ENCODE assay signal across 8 cellular contexts in genomic region chr16:30183236-30183960, GRCh38. TPM values are rescaled to one million over a fixed set of nuclear protein-coding genes. Genes with fewer than 3 reads are reported as not detected.
DNase-seq lines count a peak whose midpoint lies in the region; ATAC-seq and TF ChIP-seq lines count a peak whose summit lies in the region.

Gene CORO1A (plus strand): TSS chr16:30183602. CDS start chr16:30185210, 1,608 bp downstream.

- H3K27me3 Mint-ChIP-seq in activated naive CD8-positive, alpha-beta T cell treated with anti-CD3 and anti-CD28 coated beads, Interleukin-2, amount 50 U/mL, for 24 hours, result no peaks in the 10 kb centered on the region
- H3K27me3 Mint-ChIP-seq in progenitor cell of endocrine pancreas, result peaks cover 20% of the 10 kb centered on the region

- peaks cover 50% of the 10 kb centered on the region for H3K4me1 ChIP-seq in DND-41 (ENCODE audit: insufficient read depth, low read length)
- H3K4me1 ChIP-seq in GM23248 (ENCODE audit: insufficient read depth), result no peaks in the 10 kb centered on the region
- peaks cover 31% of the 10 kb centered on the region for H3K4me1 ChIP-seq in MM.1S (ENCODE audit: low read length)
- peaks cover 26% of the 10 kb centered on the region for H3K4me1 ChIP-seq in left ventricle myocardium inferior
- peaks cover 5 to 47% (median 25%) of the 10 kb centered on the region in 4 donors for H3K4me1 ChIP-seq in upper lobe of left lung

- H3K9me3 Mint-ChIP-seq in activated naive CD8-positive, alpha-beta T cell treated with anti-CD3 and anti-CD28 coated beads, Interleukin-2, amount 50 U/mL, for 24 hours, result no peaks in the 10 kb centered on the region
- H3K9me3 Mint-ChIP-seq in progenitor cell of endocrine pancreas (ENCODE audit: low read depth), result no peaks in the 10 kb centered on the region

- H3K4me3 Mint-ChIP-seq in activated naive CD8-positive, alpha-beta T cell treated with anti-CD3 and anti-CD28 coated beads, Interleukin-2, amount 50 U/mL, for 24 hours, result peak within 1 kb of the TSS; percentile 96
- H3K4me3 Mint-ChIP-seq in progenitor cell of endocrine pancreas (ENCODE audit: low read depth), result peak within 1 kb of the TSS; percentile 80

- H3K27me3 ChIP-seq in DND-41 (ENCODE audit: insufficient read depth, low read length, poor library complexity) (no peaks in the 10 kb centered on the region), GM23248 (replicated peaks; ENCODE audit: insufficient read depth) (no peaks in the 10 kb centered on the region), MM.1S (replicated peaks; ENCODE audit: insufficient read depth, low read length) (no peaks in the 10 kb centered on the region), left ventricle myocardium inferior (ENCODE audit: low read depth) (no peaks in the 10 kb centered on the region), upper lobe of left lung (no peaks in the 10 kb centered on the region)

- H3K9me3 ChIP-seq in DND-41 (ENCODE audit: insufficient read depth, low read length, severe bottlenecking) (no peaks in the 10 kb centered on the region), GM23248 (ENCODE audit: low read depth) (no peaks in the 10 kb centered on the region), MM.1S (replicated peaks; ENCODE audit: insufficient read depth, low read length) (no peaks in the 10 kb centered on the region), left ventricle myocardium inferior (replicated peaks) (no peaks in the 10 kb centered on the region), upper lobe of left lung (no peaks in the 10 kb centered on the region)

- peaks cover 47% of the 10 kb centered on the region for H3K79me2 ChIP-seq in DND-41 (ENCODE audit: insufficient read depth, low read length)
- H3K79me2 ChIP-seq in GM23248 (ENCODE audit: insufficient read depth), result no peaks in the 10 kb centered on the region
- peaks cover 49% of the 10 kb centered on the region for H3K79me2 ChIP-seq in MM.1S (ENCODE audit: low read length)

- H3F3A ChIP-seq in GM23248 (ENCODE audit: insufficient read depth), result no peaks in the 10 kb centered on the region
- peaks cover 41% of the 10 kb centered on the region; the same call in 1 of the 2 replicates for H3F3A ChIP-seq in MM.1S (ENCODE audit: insufficient read depth, low read length)

- H4K20me1 ChIP-seq in DND-41 (ENCODE audit: insufficient read depth, low read length) (peaks cover 26% of the 10 kb centered on the region), GM23248 (ENCODE audit: insufficient read depth) (no peaks in the 10 kb centered on the region), MM.1S (ENCODE audit: insufficient read depth, low read length) (no peaks in the 10 kb centered on the region)

- TF ChIP-seq CTCF in DND-41 (IDR thresholded peaks at IDR 0.05; ENCODE audit: borderline replicate concordance, extremely low read depth, low read length, poor library complexity, severe bottlenecking), result no peak
- TF ChIP-seq CTCF in MM.1S (IDR thresholded peaks at IDR 0.05; ENCODE audit: low read length), result no peak
- TF ChIP-seq CTCF in left ventricle myocardium inferior (IDR thresholded peaks at IDR 0.05; ENCODE audit: borderline replicate concordance), result no peak
- TF ChIP-seq CTCF in progenitor cell of endocrine pancreas (IDR thresholded peaks at IDR 0.05; ENCODE audit: unreplicated experiment), result no peak
- no peak for TF ChIP-seq CTCF in upper lobe of left lung (IDR thresholded peaks at IDR 0.05)

- peak in 2 of 4 donors; percentile 61 to 65 for TF ChIP-seq POLR2A in upper lobe of left lung (IDR thresholded peaks at IDR 0.05)

- peaks cover 41% of the 10 kb centered on the region for H3K36me3 ChIP-seq in DND-41 (ENCODE audit: insufficient read depth, low read length)
- H3K36me3 ChIP-seq in GM23248 (ENCODE audit: low read depth), result no peaks in the 10 kb centered on the region
- no peaks in the 10 kb centered on the region; the same call in 1 of the 2 replicates for H3K36me3 ChIP-seq in MM.1S (replicated peaks; ENCODE audit: insufficient read depth, low read length)
- H3K36me3 ChIP-seq in left ventricle myocardium inferior, result no peaks in the 10 kb centered on the region
- H3K36me3 ChIP-seq in upper lobe of left lung, result peaks cover 0 to 16% (median 5%) of the 10 kb centered on the region in 4 donors

- H3K4me2 ChIP-seq in DND-41 (ENCODE audit: insufficient read depth, low read length) (peak within 1 kb of the TSS; percentile 90), GM23248 (ENCODE audit: unreplicated experiment) (peak within 1 kb of the TSS; percentile 77), MM.1S (ENCODE audit: low read depth, low read length) (peak within 1 kb of the TSS; percentile 98)

- intact Hi-C loops in left ventricle myocardium inferior (cut with micrococcal nuclease), result no loop called here

- peaks cover 43% of the 10 kb centered on the region for H3K4me1 Mint-ChIP-seq in activated naive CD8-positive, alpha-beta T cell treated with anti-CD3 and anti-CD28 coated beads, Interleukin-2, amount 50 U/mL, for 24 hours
- no peaks in the 10 kb centered on the region for H3K4me1 Mint-ChIP-seq in progenitor cell of endocrine pancreas (ENCODE audit: low read depth)

- in situ Hi-C loops in GM23248 (cut with MboI), result no loop called here

- H3K27ac Mint-ChIP-seq in activated naive CD8-positive, alpha-beta T cell treated with anti-CD3 and anti-CD28 coated beads, Interleukin-2, amount 50 U/mL, for 24 hours, result peak within 1 kb of the TSS; percentile 97
- no peak within 1 kb of the TSS for H3K27ac Mint-ChIP-seq in progenitor cell of endocrine pancreas

- no peaks in the 10 kb centered on the region for H3K9me2 ChIP-seq in GM23248 (ENCODE audit: insufficient read depth)
- H3K9me2 ChIP-seq in MM.1S (replicated peaks; ENCODE audit: insufficient read depth, low read length), result no peaks in the 10 kb centered on the region

- H3K4me3 ChIP-seq in DND-41 (ENCODE audit: low read depth in 1 of 2, low read length in 2 of 2) (peak within 1 kb of the TSS; percentile 84 to 93), GM23248 (peak within 1 kb of the TSS; percentile 79), MM.1S (ENCODE audit: low read length) (peak within 1 kb of the TSS; percentile 98), left ventricle myocardium inferior (peak within 1 kb of the TSS; percentile 75), upper lobe of left lung (peak within 1 kb of the TSS; percentile 42 to 78 (median 64))

- H3K36me3 Mint-ChIP-seq in activated naive CD8-positive, alpha-beta T cell treated with anti-CD3 and anti-CD28 coated beads, Interleukin-2, amount 50 U/mL, for 24 hours (ENCODE audit: low read depth), result peaks cover 38% of the 10 kb centered on the region
- H3K36me3 Mint-ChIP-seq in progenitor cell of endocrine pancreas (ENCODE audit: insufficient read depth), result no peaks in the 10 kb centered on the region

- H2AFZ ChIP-seq in DND-41 (ENCODE audit: low read depth, low read length) (peak within 1 kb of the TSS; percentile 90), GM23248 (peak within 1 kb of the TSS; percentile 88), MM.1S (ENCODE audit: low read length) (peak within 1 kb of the TSS; percentile 96)

- DNase-seq in DND-41 (peak; percentile 91), GM23248 (peak; percentile 88), MM.1S (peak; percentile 88), SW480 (ENCODE audit: low spot score) (peak; percentile 60), left ventricle myocardium inferior (peak; percentile 86), progenitor cell of endocrine pancreas (ENCODE audit: low spot score, unreplicated experiment) (peak; percentile 51), upper lobe of left lung (peak; percentile 91 to 97)
- DNase-seq in activated naive CD8-positive, alpha-beta T cell treated with anti-CD3 and anti-CD28 coated beads, Interleukin-2, amount 50 U/mL, for 24 hours, result peak; percentile 92

- H3K9ac ChIP-seq in DND-41 (ENCODE audit: low read depth, low read length) (peak within 1 kb of the TSS; percentile 89), GM23248 (peak within 1 kb of the TSS; percentile 63), MM.1S (ENCODE audit: low read length) (peak within 1 kb of the TSS; percentile 87)

- peak within 1 kb of the TSS; percentile 97 for H3K27ac ChIP-seq in DND-41 (ENCODE audit: low read length)
- no peak within 1 kb of the TSS for H3K27ac ChIP-seq in GM23248
- peak within 1 kb of the TSS; percentile 92 for H3K27ac ChIP-seq in MM.1S (ENCODE audit: low read length)
- H3K27ac ChIP-seq in left ventricle myocardium inferior (replicated peaks), result peak within 1 kb of the TSS; percentile 81
- H3K27ac ChIP-seq in upper lobe of left lung, result peak within 1 kb of the TSS; percentile 76 to 91 (median 88)

- ATAC-seq in DND-41 (ENCODE audit: insufficient read depth, low read depth), result peak; percentile 65
- peak; percentile 54 for ATAC-seq in activated naive CD8-positive, alpha-beta T cell treated with anti-CD3 and anti-CD28 coated beads, Interleukin-2, amount 50 U/mL, for 24 hours
- peak; percentile 56 to 90 for ATAC-seq in upper lobe of left lung (ENCODE audit: low FRiP score in 2 of 2)

- 1 to 3% methylated on average over 22 to 69 of the region's 73 CpGs for WGBS in GM23248 (ENCODE audit: low coverage in 1 of 2, low lambda C conversion rate in 2 of 2, missing lambda C conversion rate in 2 of 2), 2 experiments
- 0 to 1% methylated on average over 26 to 57 of the region's 73 CpGs for WGBS in upper lobe of left lung, 2 donors

- TF ChIP-seq EP300 in upper lobe of left lung (IDR thresholded peaks at IDR 0.05), result no peak

RNA-seq across cellular contexts. Expression of gene CORO1A, which starts in this region (rescaled TPM):
- 3.2 and 4.8 TPM in 2 replicates for total RNA-seq in GM23248 (2014; rRNA removed; shearing (Covaris generic))
- 1.7 TPM in 2 replicates for polyA plus RNA-seq in GM23248 (2016; fragmentation: Nextera tagmentation; extraction: Ambion mirVana)
- total RNA-seq in left ventricle myocardium inferior (7.7 TPM), progenitor cell of endocrine pancreas (1.6 and 3.8 TPM in 2 replicates), upper lobe of left lung (100 to 1,000 TPM in 1 of 6 donors, 10 to 100 TPM in 5; 42.2 to 159 (median 80.3) TPM)
